In genomic region chr19:15304140-15304705, GRCh38 we compare ENCODE assay signal across 9 cellular contexts. TPM values are rescaled to one million over a fixed set of nuclear protein-coding genes. Genes with fewer than 3 reads are reported as not detected.
DNase-seq lines count a peak whose midpoint lies in the region; ATAC-seq and TF ChIP-seq lines count a peak whose summit lies in the region.
"Had no signal": no experiment of that assay in that cellular context is flagged by ENCODE, and none has a peak within 500 bp of the region (broad histone marks: within the 10 kb centered on the region; RNA-seq: fewer than 3 reads in every experiment).

No MANE protein-coding gene starts in this region.

- peaks cover 68% of the 10 kb centered on the region for H3K4me1 Mint-ChIP-seq in activated CD4-positive, alpha-beta memory T cell treated with anti-CD3 and anti-CD28 coated beads, Interleukin-2, amount 10 ng/mL, durations not matched to agents 7 days and 5 days

- H3K27me3 Mint-ChIP-seq in activated CD4-positive, alpha-beta memory T cell treated with anti-CD3 and anti-CD28 coated beads, Interleukin-2, amount 10 ng/mL, durations not matched to agents 7 days and 5 days = no peaks in the 10 kb centered on the region

- H3K36me3 ChIP-seq in left ventricle myocardium inferior = no peaks in the 10 kb centered on the region
- H3K36me3 ChIP-seq: esophagus squamous epithelium had no signal

- POLR2A ChIA-PET in activated CD4-positive, alpha-beta memory T cell treated with anti-CD3 and anti-CD28 coated beads, Interleukin-2, amount 10 ng/mL, durations not matched to agents 7 days and 5 days (lab: Charles Lee) = interaction anchor here (0.9 to 1.9 kb wide), 4 partner anchors 13 to 76 kb away, joined by 3 to 8 read pairs (median 3); partner anchors contain the start of gene AKAP8

- CTCF ChIA-PET in activated CD4-positive, alpha-beta memory T cell treated with anti-CD3 and anti-CD28 coated beads, Interleukin-2, amount 10 ng/mL, durations not matched to agents 7 days and 5 days (lab: Charles Lee) = no interaction called here

- H3K27me3 ChIP-seq in left ventricle myocardium inferior (ENCODE audit: low read depth) = no peaks in the 10 kb centered on the region
- H3K27me3 ChIP-seq: esophagus squamous epithelium had no signal

- ATAC-seq in stimulated activated naive CD8-positive, alpha-beta T cell treated with anti-CD3 and anti-CD28 coated beads, Interleukin-15, Interleukin-2, amounts not matched to agents 100 U/mL and 50 U/mL, for 24 hours = peak; percentile 51
- no peak for ATAC-seq in HG02678 (IDR thresholded peaks at IDR 0.05; ENCODE audit: unreplicated experiment)

- H3K27ac ChIP-seq in left ventricle myocardium inferior (replicated peaks) = peak overlapping the region; percentile 33

- no peak overlapping the region for H3K4me3 Mint-ChIP-seq in activated CD4-positive, alpha-beta memory T cell treated with anti-CD3 and anti-CD28 coated beads, Interleukin-2, amount 10 ng/mL, durations not matched to agents 7 days and 5 days

- TF ChIP-seq CTCF in left ventricle myocardium inferior (IDR thresholded peaks at IDR 0.05; ENCODE audit: borderline replicate concordance) = no peak

- H3K9me3 ChIP-seq in left ventricle myocardium inferior (replicated peaks) = no peaks in the 10 kb centered on the region
- H3K9me3 ChIP-seq: esophagus squamous epithelium had no signal

- peaks cover 10% of the 10 kb centered on the region for H3K36me3 Mint-ChIP-seq in activated CD4-positive, alpha-beta memory T cell treated with anti-CD3 and anti-CD28 coated beads, Interleukin-2, amount 10 ng/mL, durations not matched to agents 7 days and 5 days (ENCODE audit: low read depth)

- peak overlapping the region; percentile 55 for H3K27ac Mint-ChIP-seq in activated CD4-positive, alpha-beta memory T cell treated with anti-CD3 and anti-CD28 coated beads, Interleukin-2, amount 10 ng/mL, durations not matched to agents 7 days and 5 days

- no peak overlapping the region for H3K4me3 ChIP-seq in left ventricle myocardium inferior

- intact Hi-C loops in left ventricle myocardium inferior (cut with micrococcal nuclease) = no loop called here

- H3K4me1 ChIP-seq in left ventricle myocardium inferior = peaks cover 97% of the 10 kb centered on the region

- H3K9me3 Mint-ChIP-seq in activated CD4-positive, alpha-beta memory T cell treated with anti-CD3 and anti-CD28 coated beads, Interleukin-2, amount 10 ng/mL, durations not matched to agents 7 days and 5 days = no peaks in the 10 kb centered on the region

- DNase-seq in activated CD4-positive, alpha-beta T cell treated with anti-CD3 and anti-CD28 coated beads for 48 hours = peak; percentile 63
- DNase-seq in activated CD4-positive, alpha-beta T cell treated with anti-CD3 and anti-CD28 coated beads for 1 hour = no peak
- no peak for DNase-seq in activated CD4-positive, alpha-beta memory T cell treated with anti-CD3 and anti-CD28 coated beads, Interleukin-2, amount 10 ng/mL, durations not matched to agents 7 days and 5 days
- DNase-seq in left ventricle myocardium inferior (peak; percentile 40), HPDE6-E6E7 (ENCODE audit: extremely low spot score) (no peak), ecto neural progenitor cell (ENCODE audit: low spot score) (no peak)
- DNase-seq in stimulated activated naive CD8-positive, alpha-beta T cell treated with anti-CD3 and anti-CD28 coated beads, Interleukin-15, Interleukin-2, amounts not matched to agents 100 U/mL and 50 U/mL, for 24 hours = peak; percentile 32
- DNase-seq: esophagus squamous epithelium had no signal

RNA-seq across cellular contexts. Expression of gene BRD4, which starts 28.1 kb away (rescaled TPM):
- total RNA-seq in activated CD4-positive, alpha-beta memory T cell treated with anti-CD3 and anti-CD28 coated beads, Interleukin-2, amount 10 ng/mL, durations not matched to agents 7 days and 5 days = 100 to 1,000 TPM; 103 to 110 TPM
- total RNA-seq in left ventricle myocardium inferior = 60.9 TPM

Comparison
In these comparisons a context has a peak if more than half of its experiments do, and no peak if none do; other contexts are left out.
1. DNase-seq: peak in activated CD4-positive, alpha-beta T cell treated with anti-CD3 and anti-CD28 coated beads for 48 hours (single experiment), left ventricle myocardium inferior (single experiment) and stimulated activated naive CD8-positive, alpha-beta T cell treated with anti-CD3 and anti-CD28 coated beads, Interleukin-15, Interleukin-2, amounts not matched to agents 100 U/mL and 50 U/mL, for 24 hours (single experiment); none in activated CD4-positive, alpha-beta T cell treated with anti-CD3 and anti-CD28 coated beads for 1 hour (single experiment), activated CD4-positive, alpha-beta memory T cell treated with anti-CD3 and anti-CD28 coated beads, Interleukin-2, amount 10 ng/mL, durations not matched to agents 7 days and 5 days (single experiment), HPDE6-E6E7 (single experiment) and ecto neural progenitor cell (single experiment).